Comparison of ENCODE assay signal across 13 cellular contexts in genomic region chr20:33602826-33603590, GRCh38.
A peak's percentile ranks its signal among the peaks of the same experiment; 100 is the strongest.
DNase-seq lines count a peak whose midpoint lies in the region; ATAC-seq and TF ChIP-seq lines count a peak whose summit lies in the region.
"Had no signal": no experiment of that assay in that cellular context is flagged by ENCODE, and none has a peak within 500 bp of the region (broad histone marks: within the 10 kb centered on the region; RNA-seq: fewer than 3 reads in every experiment).

No MANE protein-coding gene starts in this region.

- peak; percentile 40 for ATAC-seq in GM18520 (IDR thresholded peaks at IDR 0.05; ENCODE audit: unreplicated experiment)
- ATAC-seq in HG02885 (IDR thresholded peaks at IDR 0.05; ENCODE audit: poor library complexity, unreplicated experiment), result peak; percentile 51
- no peak for ATAC-seq in GM18502 (IDR thresholded peaks at IDR 0.05; ENCODE audit: poor library complexity, unreplicated experiment)

- 0 out of 2 replicates have a peak, but pooled peaks have one; percentile 20 for TF ChIP-seq POLR2A in Raji (IDR thresholded peaks at IDR 0.05; ENCODE audit: insufficient read depth, low read depth, low read length)

- DNase-seq in kidney tubule cell (ENCODE audit: low spot score), result peak; percentile 23
- DNase-seq in activated gamma-delta T cell treated with Interleukin-2 at 50 U/mL for 16 hours, result no peak
- DNase-seq in pons (ENCODE audit: low spot score), result no peak
- no peak for DNase-seq in SW480 (ENCODE audit: low spot score)
- DNase-seq: activated CD4-positive, CD25-positive, alpha-beta regulatory T cell treated with anti-CD3 and anti-CD28 coated beads, Interleukin-2, amount 50 U/mL, for 72 hours; DMS53; glutamatergic neuron; NCI-H2107; SHP77 treated with DMSO at 0.1 percent for 48 hours had no signal
